18 cellular contexts compared by ENCODE assay signal in genomic region chr13:52999093-52999696, GRCh38. TPM values are rescaled to one million over a fixed set of nuclear protein-coding genes. Genes with fewer than 3 reads are reported as not detected.
DNase-seq lines count a peak whose midpoint lies in the region; ATAC-seq, FAIRE-seq and TF ChIP-seq lines count a peak whose summit lies in the region.
"Had no signal": no experiment of that assay in that cellular context is flagged by ENCODE, and none has a peak within 500 bp of the region (broad histone marks: within the 10 kb centered on the region; RNA-seq: fewer than 3 reads in every experiment).

No MANE protein-coding gene starts in this region.

- H3K4me1 ChIP-seq in OCI-LY3 (ENCODE audit: low read length) (no peaks in the 10 kb centered on the region), pancreas (peaks cover 0 to 18% (median 13%) of the 10 kb centered on the region in 3 donors)

- no peaks in the 10 kb centered on the region for H3K9me3 Mint-ChIP-seq in immature natural killer cell
- H3K9me3 Mint-ChIP-seq in progenitor cell of endocrine pancreas (ENCODE audit: low read depth): no peaks in the 10 kb centered on the region

- no peak overlapping the region for H3K9ac ChIP-seq in OCI-LY3 (ENCODE audit: low read length)
- H3K9ac ChIP-seq: BLaER1 had no signal

- 0 out of 2 replicates have a peak overlapping the region, but pooled peaks have one; percentile 6 for H3K4me2 ChIP-seq in OCI-LY3 (ENCODE audit: low read length)
- H3K4me2 ChIP-seq: BLaER1, PC-9 had no signal

- H2AFZ ChIP-seq in OCI-LY3 (ENCODE audit: low read depth, low read length): no peak overlapping the region
- H2AFZ ChIP-seq: PC-9 had no signal

- H3K4me1 Mint-ChIP-seq in immature natural killer cell (peaks cover 50 to 62% of the 10 kb centered on the region in 2 donors), progenitor cell of endocrine pancreas (ENCODE audit: low read depth) (no peaks in the 10 kb centered on the region)

- H4K20me1 ChIP-seq in OCI-LY3 (ENCODE audit: insufficient read depth, low read length): no peaks in the 10 kb centered on the region
- H4K20me1 ChIP-seq: BLaER1 had no signal

- H3K27me3 ChIP-seq in HL-60 (ENCODE audit: insufficient read depth, poor library complexity, severe bottlenecking): peaks cover 5% of the 10 kb centered on the region
- H3K27me3 ChIP-seq in OCI-LY3 (ENCODE audit: low read depth, low read length): no peaks in the 10 kb centered on the region
- no peaks in the 10 kb centered on the region for H3K27me3 ChIP-seq in pancreas
- H3K27me3 ChIP-seq: BLaER1 had no signal

- H3K27ac Mint-ChIP-seq in immature natural killer cell: peak overlapping the region; percentile 77 to 89 (median 87)
- H3K27ac Mint-ChIP-seq in progenitor cell of endocrine pancreas: no peak overlapping the region
- H3K27ac Mint-ChIP-seq: CD4-positive, alpha-beta memory T cell; H9 had no signal

- H3K4me3 Mint-ChIP-seq in immature natural killer cell: peak overlapping the region; percentile 61 to 80 (median 71)
- no peak overlapping the region for H3K4me3 Mint-ChIP-seq in progenitor cell of endocrine pancreas (ENCODE audit: low read depth)
- H3K4me3 Mint-ChIP-seq: CD4-positive, alpha-beta memory T cell; H9 had no signal

- H3K9me3 ChIP-seq in OCI-LY3 (ENCODE audit: insufficient read depth, low read length): no peaks in the 10 kb centered on the region
- H3K9me3 ChIP-seq in pancreas: no peaks in the 10 kb centered on the region

- H3K79me2 ChIP-seq in OCI-LY3 (ENCODE audit: low read length): no peaks in the 10 kb centered on the region

- H3K36me3 ChIP-seq in OCI-LY3 (replicated peaks; ENCODE audit: low read depth, low read length): no peaks in the 10 kb centered on the region
- no peaks in the 10 kb centered on the region for H3K36me3 ChIP-seq in pancreas
- H3K36me3 ChIP-seq: BLaER1 had no signal

- H3K4me3 ChIP-seq in HL-60 (replicated peaks; ENCODE audit: insufficient read depth, low read length) (no peak overlapping the region), OCI-LY3 (ENCODE audit: low read length) (no peak overlapping the region), pancreas (no peak overlapping the region)
- H3K4me3 ChIP-seq: BLaER1, PC-9 had no signal

- 35 to 37% methylated on average over 4 of the region's 4 CpGs for WGBS in pancreas, 2 donors

- DNase-seq in HL-60 (ENCODE audit: low read depth in 1 of 2, low spot score in 1 of 2) (no peak), immature natural killer cell (peak; percentile 10 to 38 (median 31)), pancreas (no peak), medulla oblongata (ENCODE audit: extremely low spot score) (no peak), progenitor cell of endocrine pancreas (ENCODE audit: low spot score, unreplicated experiment) (no peak)
- DNase-seq: CD4-positive, alpha-beta memory T cell; DMS53; H9; NCI-H1105; NCI-H2081; NCI-H748 treated with DMSO at 0.1 percent for 48 hours; PC-9 had no signal

- no peaks in the 10 kb centered on the region for H3K36me3 Mint-ChIP-seq in immature natural killer cell
- H3K36me3 Mint-ChIP-seq in progenitor cell of endocrine pancreas (ENCODE audit: insufficient read depth): no peaks in the 10 kb centered on the region
- H3K36me3 Mint-ChIP-seq: CD4-positive, alpha-beta memory T cell had no signal

- peak; percentile 62 to 83 (median 70) for ATAC-seq in pancreas
- ATAC-seq in GM21390 (IDR thresholded peaks at IDR 0.05; ENCODE audit: unreplicated experiment): no peak

- FAIRE-seq in pancreas (lab: Jason Lieb, UNC): no peak

- intact Hi-C loops in pancreas (cut with DNase I): no loop called here

- H3K27ac ChIP-seq in HL-60 (replicated peaks) (peak overlapping the region; percentile 25; the same call in 1 of the 2 replicates), OCI-LY3 (ENCODE audit: low read length) (no peak overlapping the region), pancreas (peak overlapping the region in 2 of 4 donors; percentile 55 to 59)
- H3K27ac ChIP-seq: BLaER1, PC-9 had no signal

- TF ChIP-seq CTCF in HL-60 (IDR thresholded peaks at IDR 0.05; ENCODE audit: insufficient read depth, low read length): no peak
- no peak for TF ChIP-seq CTCF in OCI-LY3 (IDR thresholded peaks at IDR 0.05; ENCODE audit: low read depth, low read length)
- no peak for TF ChIP-seq CTCF in pancreas (IDR thresholded peaks at IDR 0.05)
- TF ChIP-seq CTCF in progenitor cell of endocrine pancreas (IDR thresholded peaks at IDR 0.05; ENCODE audit: unreplicated experiment): no peak

- H3K27me3 Mint-ChIP-seq in immature natural killer cell (ENCODE audit: low read depth in 3 of 3) (peaks cover 0 to 2% (median 0%) of the 10 kb centered on the region in 3 donors), progenitor cell of endocrine pancreas (no peaks in the 10 kb centered on the region)

RNA-seq across cellular contexts. Expression of gene OLFM4, which starts 29.4 kb away (rescaled TPM):
- polyA plus RNA-seq in immature natural killer cell (not detected), pancreas (10 to 100 TPM in 1 of 2 donors, 1 to 10 TPM in 1; 8.0 to 93.0 TPM)
- total RNA-seq in pancreas (1,000 to 10,000 TPM in 2 of 6 donors, 100 to 1,000 TPM in 2, 10 to 100 TPM in 2; 45.2 to 4,667 (median 183) TPM), progenitor cell of endocrine pancreas (not detected in 2 replicates)
- total RNA-seq: A673; CD4-positive, alpha-beta memory T cell; H9; LHCN-M2; NCI-H460; PC-9 had no signal
- polyA plus RNA-seq: CD4-positive, alpha-beta memory T cell had no signal

Comparison
In these comparisons a context has a peak if more than half of its experiments do, and no peak if none do; other contexts are left out.
1. DNase-seq: peak in immature natural killer cell (3 of 3); none in HL-60 (0 of 2), pancreas (0 of 6), medulla oblongata (single experiment) and progenitor cell of endocrine pancreas (single experiment).
2. RNA of gene OLFM4, which starts 29.4 kb away (total RNA-seq): 45.2 to 4,667 TPM in pancreas; not detected in progenitor cell of endocrine pancreas; every median in the first group is over 10 times any median in the second.